ENCODE assay signal across 33 cellular contexts in the genomic region with DNA sequence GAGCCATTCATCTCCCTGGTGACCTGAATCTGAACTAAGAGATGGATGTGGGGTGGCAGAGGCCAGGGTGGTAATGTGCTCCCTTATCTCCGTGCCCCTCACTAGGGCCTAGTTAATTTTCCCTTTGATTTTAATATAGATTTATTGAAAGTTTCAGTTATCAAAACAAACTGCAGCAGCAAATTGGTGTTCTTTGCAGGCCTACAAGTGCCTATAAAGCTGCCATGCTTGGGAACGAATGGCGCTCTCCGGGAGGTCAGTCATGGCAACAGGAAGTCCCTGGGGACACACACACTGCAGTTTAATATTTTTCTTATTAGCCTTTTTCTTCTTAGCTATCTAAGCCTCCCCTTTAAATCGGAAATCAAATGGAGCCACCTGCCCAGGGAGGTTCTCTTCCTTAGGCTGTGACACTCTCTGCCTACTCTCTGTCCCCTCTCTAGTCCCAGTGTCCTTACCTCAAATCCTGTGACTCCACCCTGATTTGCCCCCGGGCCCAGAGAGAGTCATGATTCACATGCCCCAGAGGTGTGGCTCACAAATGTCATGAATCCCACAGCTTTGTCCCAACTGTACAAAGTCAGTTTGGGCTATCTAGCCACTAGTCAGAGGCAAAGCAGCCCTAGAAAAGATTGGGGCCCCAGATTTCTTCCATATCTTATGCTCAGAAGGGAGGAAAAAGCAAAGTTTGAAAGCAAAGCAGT. TPM values are rescaled to one million over a fixed set of nuclear protein-coding genes. Genes with fewer than 3 reads are reported as not detected.
DNase-seq lines count a peak whose midpoint lies in the region; ATAC-seq and TF ChIP-seq lines count a peak whose summit lies in the region.
"Had no signal": no experiment of that assay in that cellular context is flagged by ENCODE, and none has a peak within 500 bp of the region (broad histone marks: within the 10 kb centered on the region; RNA-seq: fewer than 3 reads in every experiment).

No MANE protein-coding gene starts in this region.

- H3K27ac ChIP-seq in mammary epithelial cell (ENCODE audit: insufficient read depth, low read depth, low read length) (no peak overlapping the region), breast epithelium (no peak overlapping the region), foreskin keratinocyte (no peak overlapping the region)
- H3K27ac ChIP-seq: left lung, neutrophil, right lobe of liver, SJCRH30, thoracic aorta had no signal

- no peaks in the 10 kb centered on the region for H3K9me3 Mint-ChIP-seq in HFFc6
- H3K9me3 Mint-ChIP-seq: activated naive CD8-positive, alpha-beta T cell treated with anti-CD3 and anti-CD28 coated beads, Interleukin-2, amount 50 U/mL, for 24 hours; activated T-cell treated with anti-CD3 and anti-CD28 coated beads, Interleukin-2, amount 50 U/mL, for 4 hours; CD8-positive, alpha-beta memory T cell; central memory CD8-positive, alpha-beta T cell; effector memory CD8-positive, alpha-beta T cell; stimulated activated naive CD8-positive, alpha-beta T cell treated with anti-CD3 and anti-CD28 coated beads, Interleukin-15, amount 100 ng/mL, for 72 hours; T-cell had no signal

- ATAC-seq in left lobe of liver = no peak
- no peak for ATAC-seq in foreskin keratinocyte
- ATAC-seq: activated CD8-positive, alpha-beta memory T cell treated with anti-CD3 and anti-CD28 coated beads, Interleukin-2, amount 10 ng/mL, durations not matched to agents 7 days and 5 days; activated naive CD8-positive, alpha-beta T cell treated with anti-CD3 and anti-CD28 coated beads, Interleukin-2, amount 50 U/mL, for 24 hours; activated T-cell treated with anti-CD3 and anti-CD28 coated beads, Interleukin-2, amount 50 U/mL, for 4 hours; effector memory CD8-positive, alpha-beta T cell; left lung; right lobe of liver; stimulated activated naive CD8-positive, alpha-beta T cell treated with anti-CD3 and anti-CD28 coated beads, Interleukin-15, amount 100 ng/mL, for 72 hours; T-cell had no signal

- intact Hi-C loops in mammary epithelial cell (cut with micrococcal nuclease) (no loop called here), breast epithelium (cut with DNase I; ENCODE audit: low total_unique reads) (no loop called here), cardiac septum (cut with DNase I) (loop anchor here (10.0 kb wide), 1 partner anchor 145 kb away; a partner anchor contains a TSS)

- dilution Hi-C loops in mammary epithelial cell (cut with HindIII; ENCODE audit: low sequenced_read_pairs) = no loop called here

- no peak overlapping the region for H3K4me3 Mint-ChIP-seq in HFFc6
- H3K4me3 Mint-ChIP-seq: activated CD8-positive, alpha-beta memory T cell treated with anti-CD3 and anti-CD28 coated beads, Interleukin-2, amount 10 ng/mL, durations not matched to agents 7 days and 5 days; activated naive CD8-positive, alpha-beta T cell treated with anti-CD3 and anti-CD28 coated beads, Interleukin-2, amount 50 U/mL, for 24 hours; activated T-cell treated with anti-CD3 and anti-CD28 coated beads, Interleukin-2, amount 50 U/mL, for 4 hours; CD8-positive, alpha-beta memory T cell; central memory CD8-positive, alpha-beta T cell; effector memory CD8-positive, alpha-beta T cell; stimulated activated naive CD8-positive, alpha-beta T cell treated with anti-CD3 and anti-CD28 coated beads, Interleukin-15, amount 100 ng/mL, for 72 hours; T-cell had no signal

- H3K9me3 ChIP-seq in mammary epithelial cell (replicated peaks; ENCODE audit: insufficient read depth, low read length) (no peaks in the 10 kb centered on the region), breast epithelium (no peaks in the 10 kb centered on the region)
- H3K9me3 ChIP-seq: BE2C, left lung, neutrophil, right lobe of liver, thoracic aorta had no signal

- H3K4me1 ChIP-seq in mammary epithelial cell (ENCODE audit: insufficient read depth, low read length) (no peaks in the 10 kb centered on the region), breast epithelium (peaks cover 0 to under 1% of the 10 kb centered on the region in 2 donors), foreskin keratinocyte (peaks cover 3% of the 10 kb centered on the region)
- H3K4me1 ChIP-seq: BE2C, SJCRH30 had no signal

- H3K27me3 ChIP-seq in mammary epithelial cell (ENCODE audit: insufficient read depth, low read length) (peaks cover 3% of the 10 kb centered on the region), breast epithelium (no peaks in the 10 kb centered on the region), foreskin keratinocyte (peaks cover 10% of the 10 kb centered on the region)
- H3K27me3 ChIP-seq: BE2C, left lung, neutrophil, right lobe of liver had no signal

- BruUV-seq in mammary epithelial cell (replicated peaks; lab: Mats Ljungman, UMichigan) = no TSS peak

- in situ Hi-C loops in mammary epithelial cell (cut with MboI; ENCODE audit: low sequenced_read_pairs in 2 of 2) = no loop called here

- WGBS in mammary epithelial cell (ENCODE audit: low coverage, missing lambda C conversion rate) = 86% methylated on average over 6 of the region's 6 CpGs

- TF ChIP-seq CTCF in mammary epithelial cell (conservative IDR thresholded peaks at IDR 0.05 in 1 of 2, IDR thresholded peaks at IDR 0.05 in 1 of 2; ENCODE audit: extremely low read depth in 1 of 2, insufficient read depth in 1 of 2, low read depth in 1 of 2, low read length in 2 of 2) = no peak
- TF ChIP-seq CTCF in breast epithelium (IDR thresholded peaks at IDR 0.05) = no peak
- TF ChIP-seq CTCF in epithelial cell of esophagus (IDR thresholded peaks at IDR 0.05; ENCODE audit: insufficient read depth, low read depth, low read length, missing control alignments) = no peak
- TF ChIP-seq CTCF in foreskin keratinocyte (conservative IDR thresholded peaks at IDR 0.05) = no peak
- no peak for TF ChIP-seq CTCF in HFFc6 (IDR thresholded peaks at IDR 0.05)

- no peak for TF ChIP-seq POLR2A in breast epithelium (IDR thresholded peaks at IDR 0.05)

- H3K4me1 Mint-ChIP-seq in HFFc6 (ENCODE audit: low read depth) = peaks cover 21% of the 10 kb centered on the region

- H4K20me1 ChIP-seq in mammary epithelial cell (ENCODE audit: insufficient read depth, low read length) = no peaks in the 10 kb centered on the region

- CTCF ChIA-PET in mammary epithelial cell (lab: Charles Lee; ENCODE audit: low non-redundant PET) = interaction anchor here (0.6 kb wide), 1 partner anchor 249 kb away, joined by 4 read pairs; no protein-coding TSS in a partner anchor

- H3K27ac Mint-ChIP-seq in HFFc6 = no peak overlapping the region
- H3K27ac Mint-ChIP-seq: activated CD8-positive, alpha-beta memory T cell treated with anti-CD3 and anti-CD28 coated beads, Interleukin-2, amount 10 ng/mL, durations not matched to agents 7 days and 5 days; activated naive CD8-positive, alpha-beta T cell treated with anti-CD3 and anti-CD28 coated beads, Interleukin-2, amount 50 U/mL, for 24 hours; effector memory CD8-positive, alpha-beta T cell; progenitor cell of endocrine pancreas; stimulated activated naive CD8-positive, alpha-beta T cell treated with anti-CD3 and anti-CD28 coated beads, Interleukin-15, amount 100 ng/mL, for 72 hours; T-cell had no signal

- peaks cover 7% of the 10 kb centered on the region for H3K79me2 ChIP-seq in mammary epithelial cell (ENCODE audit: insufficient read depth, low read length)

- DNase-seq in mammary epithelial cell = peak; percentile 29
- DNase-seq in breast epithelium (ENCODE audit: low spot score in 2 of 2) = no peak
- peak; percentile 59 for DNase-seq in M059J (ENCODE audit: low read depth)
- peak; percentile 21 for DNase-seq in epithelial cell of esophagus (ENCODE audit: low read depth)
- DNase-seq in left lobe of liver (ENCODE audit: low spot score) = no peak
- no peak for DNase-seq in foreskin keratinocyte
- no peak for DNase-seq in cardiac septum (ENCODE audit: low spot score)
- no peak for DNase-seq in HFFc6
- DNase-seq: activated CD4-positive, CD25-positive, alpha-beta regulatory T cell; activated CD8-positive, alpha-beta memory T cell treated with anti-CD3 and anti-CD28 coated beads, Interleukin-2, amount 10 ng/mL, durations not matched to agents 7 days and 5 days; activated naive CD8-positive, alpha-beta T cell treated with anti-CD3 and anti-CD28 coated beads, Interleukin-2, amount 50 U/mL, for 24 hours; activated T-cell treated with anti-CD3 and anti-CD28 coated beads, Interleukin-2, amount 50 U/mL, for 4 hours; BE2C; CD8-positive, alpha-beta memory T cell; effector memory CD8-positive, alpha-beta T cell; erythroblast; GDM1; glutamatergic neuron; left lung; mesendoderm; NCI-H1694 treated with DMSO at 0.1 percent for 48 hours; NCI-H226; NCI-H774; right lobe of liver; SJCRH30; stimulated activated CD4-positive, alpha-beta T cell treated with anti-CD3 and anti-CD28 coated beads, Interleukin-12 subunit alpha, Interleukin-12 subunit beta, amount 100 ng/mL, for 4 hours; stimulated activated CD4-positive, alpha-beta T cell treated with anti-CD3 and anti-CD28 coated beads, Interleukin-2, amount 100 ng/mL, for 48 hours; stimulated activated naive CD8-positive, alpha-beta T cell treated with anti-CD3 and anti-CD28 coated beads, Interleukin-15, amount 100 ng/mL, for 72 hours; T-cell had no signal

- H3K36me3 Mint-ChIP-seq in HFFc6 (ENCODE audit: low read depth) = no peaks in the 10 kb centered on the region
- H3K36me3 Mint-ChIP-seq: T-cell had no signal

- H3K4me2 ChIP-seq in mammary epithelial cell (ENCODE audit: insufficient read depth, low read depth, low read length) = no peak overlapping the region

- peaks cover 15% of the 10 kb centered on the region for H3K27me3 Mint-ChIP-seq in HFFc6 (ENCODE audit: insufficient read depth)
- H3K27me3 Mint-ChIP-seq: activated naive CD8-positive, alpha-beta T cell treated with anti-CD3 and anti-CD28 coated beads, Interleukin-2, amount 50 U/mL, for 24 hours; central memory CD8-positive, alpha-beta T cell; effector memory CD8-positive, alpha-beta T cell had no signal

- H2AFZ ChIP-seq in mammary epithelial cell (ENCODE audit: low read depth, low read length) = no peak overlapping the region

- no peaks in the 10 kb centered on the region for H3K36me3 ChIP-seq in mammary epithelial cell (ENCODE audit: insufficient read depth, low read length)
- no peaks in the 10 kb centered on the region for H3K36me3 ChIP-seq in breast epithelium
- H3K36me3 ChIP-seq: BE2C, left lung, neutrophil, right lobe of liver, SJCRH30, thoracic aorta had no signal

- H3K9ac ChIP-seq in mammary epithelial cell (ENCODE audit: insufficient read depth, low read length) = no peak overlapping the region

- H3K4me3 ChIP-seq in mammary epithelial cell (replicated peaks in 1 of 3; ENCODE audit: insufficient read depth in 1 of 3, low read depth in 2 of 3, low read length in 3 of 3) (no peak overlapping the region), breast epithelium (no peak overlapping the region), epithelial cell of esophagus (ENCODE audit: low read length) (no peak overlapping the region)
- H3K4me3 ChIP-seq: left lung, right lobe of liver, SJCRH30, thoracic aorta had no signal

RNA-seq across cellular contexts. Expression of a gene that starts 4.3 kb away (rescaled TPM):
- total RNA-seq in mammary epithelial cell = 10 to 100 TPM; 58.4 to 59.3 TPM
- polyA plus RNA-seq in mammary epithelial cell = 80.0 TPM
- 36.7 TPM for polyA minus RNA-seq in mammary epithelial cell
- 10 to 100 TPM; 35.8 to 49.2 (median 41.1) TPM for total RNA-seq in breast epithelium
- 83.0 and 87.6 TPM in 2 replicates for total RNA-seq in M059J (2014; rRNA removed; shearing (Covaris generic))
- 22.4 TPM for total RNA-seq in left lobe of liver
- total RNA-seq in foreskin keratinocyte = 67.4 and 69.5 TPM in 2 replicates
- polyA plus RNA-seq in foreskin keratinocyte = 81.0 and 81.8 TPM in 2 replicates
- 45.0 TPM for total RNA-seq in cardiac septum
- 10 to 100 TPM; 54.7 to 63.5 (median 58.3) TPM for total RNA-seq in HFFc6 (2021; fragmentation: NEBNext Ultra II Directional; extraction: Animal tissue kit (Norgen Biotek cat#: 25700))

RNA-seq across cellular contexts. Expression of a gene that starts 45.7 kb away (rescaled TPM):
- total RNA-seq in mammary epithelial cell (10 to 100 TPM; 56.4 to 62.8 TPM), breast epithelium (100 to 1,000 TPM in 1 of 3 donors, 10 to 100 TPM in 2; 90.4 to 110 (median 93.4) TPM), left lobe of liver (21.5 TPM), foreskin keratinocyte (67.2 and 72.9 TPM in 2 replicates), cardiac septum (45.6 TPM)
- polyA plus RNA-seq in mammary epithelial cell (51.1 TPM), foreskin keratinocyte (72.2 and 72.3 TPM in 2 replicates)
- 23.9 TPM for polyA minus RNA-seq in mammary epithelial cell
- total RNA-seq in M059J (2014; rRNA removed; shearing (Covaris generic)) = 56.3 and 72.9 TPM in 2 replicates
- 10 to 100 TPM; 42.1 to 54.7 (median 51.9) TPM for total RNA-seq in HFFc6 (2021; fragmentation: NEBNext Ultra II Directional; extraction: Animal tissue kit (Norgen Biotek cat#: 25700))

Comparison
In these comparisons a context has a peak if more than half of its experiments do, and no peak if none do; other contexts are left out.
1. DNase-seq: peak in mammary epithelial cell (single experiment), M059J (single experiment) and epithelial cell of esophagus (single experiment); none in breast epithelium (0 of 2), left lobe of liver (single experiment), foreskin keratinocyte (0 of 2), cardiac septum (single experiment) and HFFc6 (single experiment).